ENCODE assay signal across 40 cellular contexts in genomic region chr11:20457934-20458333, GRCh38.
"Had no signal": no experiment of that assay in that cellular context is flagged by ENCODE, and none has a peak within 500 bp of the region (broad histone marks: within the 10 kb centered on the region; RNA-seq: fewer than 3 reads in every experiment).

No MANE protein-coding gene starts in this region.

- ATAC-seq: activated naive CD4-positive, alpha-beta T cell treated with anti-CD3 and anti-CD28 coated beads, Interleukin-2, amount 50 U/mL, for 72 hours; activated naive CD8-positive, alpha-beta T cell treated with anti-CD3 and anti-CD28 coated beads, Interleukin-2, amount 50 U/mL, for 24 hours; activated T-cell treated with anti-CD3 and anti-CD28 coated beads, Interleukin-2, amount 50 U/mL, for 4 hours; activated T-cell treated with anti-CD3 and anti-CD28 coated beads, Interleukin-2, amount 50 U/mL, for 72 hours; activated T-helper 17 cell treated with anti-CD3 and anti-CD28 coated beads, Interleukin-2, amount 50 U/mL, for 72 hours; body of pancreas had no signal

- H3K27me3 Mint-ChIP-seq: activated naive CD4-positive, alpha-beta T cell treated with anti-CD3 and anti-CD28 coated beads, Interleukin-2, amount 10 ng/mL, durations not matched to agents 7 days and 5 days; activated naive CD4-positive, alpha-beta T cell treated with anti-CD3 and anti-CD28 coated beads, Interleukin-2, amount 50 U/mL, for 24 hours; activated naive CD8-positive, alpha-beta T cell; activated naive CD8-positive, alpha-beta T cell treated with anti-CD3 and anti-CD28 coated beads for 36 hours; activated naive CD8-positive, alpha-beta T cell treated with anti-CD3 and anti-CD28 coated beads, Interleukin-2, amount 10 ng/mL, durations not matched to agents 7 days and 5 days; activated naive CD8-positive, alpha-beta T cell treated with anti-CD3 and anti-CD28 coated beads, Interleukin-2, amount 50 U/mL, for 24 hours; activated T-cell treated with anti-CD3 and anti-CD28 coated beads, Interleukin-2, amount 50 U/mL, for 24 hours; activated T-helper 17 cell treated with anti-CD3 and anti-CD28 coated beads, Interleukin-2, amount 50 U/mL, for 72 hours; brain; central memory CD8-positive, alpha-beta T cell had no signal

- H3K4me3 Mint-ChIP-seq: activated naive CD4-positive, alpha-beta T cell treated with anti-CD3 and anti-CD28 coated beads for 36 hours; activated naive CD4-positive, alpha-beta T cell treated with anti-CD3 and anti-CD28 coated beads, Interleukin-2, amount 10 ng/mL, durations not matched to agents 7 days and 5 days; activated naive CD4-positive, alpha-beta T cell treated with anti-CD3 and anti-CD28 coated beads, Interleukin-2, amount 50 U/mL, for 24 hours; activated naive CD8-positive, alpha-beta T cell; activated naive CD8-positive, alpha-beta T cell treated with anti-CD3 and anti-CD28 coated beads for 36 hours; activated naive CD8-positive, alpha-beta T cell treated with anti-CD3 and anti-CD28 coated beads, Interleukin-2, amount 10 ng/mL, durations not matched to agents 7 days and 5 days; activated naive CD8-positive, alpha-beta T cell treated with anti-CD3 and anti-CD28 coated beads, Interleukin-2, amount 50 U/mL, for 24 hours; activated T-cell treated with anti-CD3 and anti-CD28 coated beads, Interleukin-2, amount 50 U/mL, for 24 hours; activated T-cell treated with anti-CD3 and anti-CD28 coated beads, Interleukin-2, amount 50 U/mL, for 4 hours; activated T-cell treated with anti-CD3 and anti-CD28 coated beads, Interleukin-2, amount 50 U/mL, for 72 hours; activated T-helper 1 cell treated with anti-CD3 and anti-CD28 coated beads, Interleukin-12 subunit alpha, Interleukin-12 subunit beta, Interleukin-2, Interleukin-4 antibody, amounts not matched to agents 30 ng/mL and 10 ng/mL and 1 ng/mL, durations not matched to agents 14 hours and 24 hours and 36 hours; activated T-helper 17 cell treated with anti-CD3 and anti-CD28 coated beads, Interleukin-2, amount 50 U/mL, for 72 hours; brain; central memory CD8-positive, alpha-beta T cell had no signal

- FAIRE-seq: astrocyte, bronchial epithelial cell had no signal

- H3K27ac ChIP-seq: adrenal gland, ascending aorta, body of pancreas, brain microvascular endothelial cell, breast epithelium, cardiac muscle cell had no signal

- H3K4me3 ChIP-seq: adrenal gland, ascending aorta, body of pancreas, breast epithelium, cardiac muscle cell had no signal

- H3K9me3 ChIP-seq: adrenal gland, ascending aorta, body of pancreas, breast epithelium had no signal

- H3K36me3 ChIP-seq: adrenal gland, brain microvascular endothelial cell, breast epithelium, cardiac muscle cell had no signal

- H3K4me1 Mint-ChIP-seq: activated naive CD4-positive, alpha-beta T cell treated with anti-CD3 and anti-CD28 coated beads, Interleukin-2, amount 10 ng/mL, durations not matched to agents 7 days and 5 days; activated naive CD4-positive, alpha-beta T cell treated with anti-CD3 and anti-CD28 coated beads, Interleukin-2, amount 50 U/mL, for 24 hours; activated naive CD8-positive, alpha-beta T cell treated with anti-CD3 and anti-CD28 coated beads for 36 hours; activated naive CD8-positive, alpha-beta T cell treated with anti-CD3 and anti-CD28 coated beads, Interleukin-2, amount 50 U/mL, for 24 hours; activated T-helper 17 cell treated with anti-CD3 and anti-CD28 coated beads, Interleukin-2, amount 50 U/mL, for 72 hours; brain; central memory CD8-positive, alpha-beta T cell had no signal

- H3K27me3 ChIP-seq: adrenal gland, ascending aorta, body of pancreas, brain microvascular endothelial cell, breast epithelium, cardiac muscle cell had no signal

- DNase-seq: activated effector memory CD4-positive, alpha-beta T cell treated with anti-CD3 and anti-CD28 coated beads, Interleukin-2, amount 50 U/mL, for 16 hours; activated effector memory CD4-positive, alpha-beta T cell treated with Interleukin-2 at 50 U/mL for 16 hours; activated gamma-delta T cell; activated gamma-delta T cell treated with Interleukin-2 at 50 U/mL for 16 hours; activated naive CD4-positive, alpha-beta T cell; activated naive CD4-positive, alpha-beta T cell treated with anti-CD3 and anti-CD28 coated beads for 36 hours; activated naive CD4-positive, alpha-beta T cell treated with anti-CD3 and anti-CD28 coated beads, Interleukin-2, amount 10 ng/mL, durations not matched to agents 7 days and 5 days; activated naive CD4-positive, alpha-beta T cell treated with anti-CD3 and anti-CD28 coated beads, Interleukin-2, amount 50 U/mL, for 16 hours; activated naive CD4-positive, alpha-beta T cell treated with Interleukin-2 at 50 U/mL for 16 hours; activated naive CD8-positive, alpha-beta T cell treated with anti-CD3 and anti-CD28 coated beads for 36 hours; activated naive CD8-positive, alpha-beta T cell treated with anti-CD3 and anti-CD28 coated beads, Interleukin-2, amount 10 ng/mL, durations not matched to agents 7 days and 5 days; activated naive CD8-positive, alpha-beta T cell treated with anti-CD3 and anti-CD28 coated beads, Interleukin-2, amount 50 U/mL, for 24 hours; activated T-cell treated with anti-CD3 and anti-CD28 coated beads, Interleukin-2, amount 50 U/mL, for 1 hour; activated T-cell treated with anti-CD3 and anti-CD28 coated beads, Interleukin-2, amount 50 U/mL, for 24 hours; activated T-cell treated with anti-CD3 and anti-CD28 coated beads, Interleukin-2, amount 50 U/mL, for 4 hours; activated T-cell treated with anti-CD3 and anti-CD28 coated beads, Interleukin-2, amount 50 U/mL, for 48 hours; activated T-cell treated with anti-CD3 and anti-CD28 coated beads, Interleukin-2, amount 50 U/mL, for 72 hours; adrenal gland; amniotic stem cell; amygdala; anterior cingulate cortex; aorta; body of pancreas; brain microvascular endothelial cell; caudate nucleus; central memory CD4-positive, alpha-beta T cell; cerebellar nuclear complex had no signal

- H3K9me3 Mint-ChIP-seq: activated naive CD4-positive, alpha-beta T cell treated with anti-CD3 and anti-CD28 coated beads for 36 hours; activated naive CD4-positive, alpha-beta T cell treated with anti-CD3 and anti-CD28 coated beads, Interleukin-2, amount 10 ng/mL, durations not matched to agents 7 days and 5 days; activated naive CD4-positive, alpha-beta T cell treated with anti-CD3 and anti-CD28 coated beads, Interleukin-2, amount 50 U/mL, for 24 hours; activated naive CD4-positive, alpha-beta T cell treated with anti-CD3 and anti-CD28 coated beads, Interleukin-2, amount 50 U/mL, for 72 hours; activated naive CD8-positive, alpha-beta T cell treated with anti-CD3 and anti-CD28 coated beads for 36 hours; activated naive CD8-positive, alpha-beta T cell treated with anti-CD3 and anti-CD28 coated beads, Interleukin-2, amount 10 ng/mL, durations not matched to agents 7 days and 5 days; activated naive CD8-positive, alpha-beta T cell treated with anti-CD3 and anti-CD28 coated beads, Interleukin-2, amount 50 U/mL, for 24 hours; activated T-cell treated with anti-CD3 and anti-CD28 coated beads, Interleukin-2, amount 50 U/mL, for 24 hours; activated T-cell treated with anti-CD3 and anti-CD28 coated beads, Interleukin-2, amount 50 U/mL, for 4 hours; activated T-cell treated with anti-CD3 and anti-CD28 coated beads, Interleukin-2, amount 50 U/mL, for 72 hours; activated T-helper 1 cell treated with anti-CD3 and anti-CD28 coated beads, Interleukin-12 subunit alpha, Interleukin-12 subunit beta, Interleukin-2, Interleukin-4 antibody, amounts not matched to agents 30 ng/mL and 10 ng/mL and 1 ng/mL, durations not matched to agents 14 hours and 24 hours and 36 hours; activated T-helper 17 cell treated with anti-CD3 and anti-CD28 coated beads, Interleukin-2, amount 50 U/mL, for 72 hours; activated T-helper 2 cell treated with anti-CD3 and anti-CD28 coated beads, Interferon-gamma antibody, Interleukin-2, Interleukin-4, amounts not matched to agents 10 μg/mL and 5 μg/mL and 100 μg/mL, durations not matched to agents 14 hours and 24 hours and 36 hours; brain; central memory CD8-positive, alpha-beta T cell had no signal

- H3K4me1 ChIP-seq: ascending aorta, breast epithelium had no signal

- H3K27ac Mint-ChIP-seq: activated naive CD4-positive, alpha-beta T cell treated with anti-CD3 and anti-CD28 coated beads for 36 hours; activated naive CD4-positive, alpha-beta T cell treated with anti-CD3 and anti-CD28 coated beads, Interleukin-2, amount 10 ng/mL, durations not matched to agents 7 days and 5 days; activated naive CD4-positive, alpha-beta T cell treated with anti-CD3 and anti-CD28 coated beads, Interleukin-2, amount 50 U/mL, for 24 hours; activated naive CD4-positive, alpha-beta T cell treated with anti-CD3 and anti-CD28 coated beads, Interleukin-2, amount 50 U/mL, for 72 hours; activated naive CD8-positive, alpha-beta T cell; activated naive CD8-positive, alpha-beta T cell treated with anti-CD3 and anti-CD28 coated beads for 36 hours; activated naive CD8-positive, alpha-beta T cell treated with anti-CD3 and anti-CD28 coated beads, Interleukin-2, amount 10 ng/mL, durations not matched to agents 7 days and 5 days; activated naive CD8-positive, alpha-beta T cell treated with anti-CD3 and anti-CD28 coated beads, Interleukin-2, amount 50 U/mL, for 24 hours; activated T-cell treated with anti-CD3 and anti-CD28 coated beads, Interleukin-2, amount 50 U/mL, for 24 hours; activated T-cell treated with anti-CD3 and anti-CD28 coated beads, Interleukin-2, amount 50 U/mL, for 72 hours; activated T-helper 1 cell treated with anti-CD3 and anti-CD28 coated beads, Interleukin-12 subunit alpha, Interleukin-12 subunit beta, Interleukin-2, Interleukin-4 antibody, amounts not matched to agents 30 ng/mL and 10 ng/mL and 1 ng/mL, durations not matched to agents 14 hours and 24 hours and 36 hours; activated T-helper 17 cell treated with anti-CD3 and anti-CD28 coated beads, Interleukin-2, amount 50 U/mL, for 72 hours; activated T-helper 2 cell treated with anti-CD3 and anti-CD28 coated beads, Interferon-gamma antibody, Interleukin-2, Interleukin-4, amounts not matched to agents 10 μg/mL and 5 μg/mL and 100 μg/mL, durations not matched to agents 14 hours and 24 hours and 36 hours; brain had no signal
